19 cellular contexts compared by ENCODE assay signal in genomic region chr12:32183646-32184045, GRCh38.
DNase-seq lines count a peak whose midpoint lies in the region; FAIRE-seq and TF ChIP-seq lines count a peak whose summit lies in the region.
"Had no signal": no experiment of that assay in that cellular context is flagged by ENCODE, and none has a peak within 500 bp of the region (broad histone marks: within the 10 kb centered on the region; RNA-seq: fewer than 3 reads in every experiment).

No MANE protein-coding gene starts in this region.

- H3K9me3 ChIP-seq in H1 (ENCODE audit: insufficient read depth in 2 of 2, low read depth in 1 of 2, low read length in 1 of 2) = no peaks in the 10 kb centered on the region
- H3K9me3 ChIP-seq in trophoblast cell (ENCODE audit: insufficient read depth, low read depth, low read length) = no peaks in the 10 kb centered on the region
- H3K9me3 ChIP-seq in spleen = no peaks in the 10 kb centered on the region
- H3K9me3 ChIP-seq: esophagus muscularis mucosa had no signal

- no peak overlapping the region for H3K56ac ChIP-seq in H1 (replicated peaks; ENCODE audit: insufficient read length, low read depth, low read length)

- H4K91ac ChIP-seq in H1 (replicated peaks; ENCODE audit: insufficient read length, low read length) = no peak overlapping the region
- H4K91ac ChIP-seq in trophoblast cell (ENCODE audit: low read depth, low read length) = no peak overlapping the region

- H2BK15ac ChIP-seq in H1 (ENCODE audit: low read length) = no peak overlapping the region

- H2AFZ ChIP-seq in H1 (ENCODE audit: low read length) (no peak overlapping the region), trophoblast cell (ENCODE audit: insufficient read depth, low read length, poor library complexity) (no peak overlapping the region)

- H3K4me1 ChIP-seq in H1 (replicated peaks in 1 of 4; ENCODE audit: control insufficient read depth in 3 of 4, insufficient read depth in 4 of 4, low read length in 3 of 4) (peaks cover 0 to 4% (median under 1%) of the 10 kb centered on the region in 4 experiments; a peak in 3 of 7 replicates), trophoblast cell (ENCODE audit: control insufficient read depth in 1 of 2, insufficient read depth in 2 of 2, low read length in 2 of 2) (peaks cover 4% of the 10 kb centered on the region in 2 experiments), spleen (no peaks in the 10 kb centered on the region)

- WGBS in H1 (ENCODE audit: extremely low coverage in 1 of 2, insufficient coverage in 1 of 2, insufficient read length in 1 of 2, insufficient replicate concordance in 2 of 2, low coverage in 1 of 2, low lambda C conversion rate in 2 of 2, missing lambda C conversion rate in 1 of 2), 2 experiments = 100% methylated on average over 1 of the region's 1 CpG; no CpG with 5 or more reads in 1 of the 2 experiments
- no CpG with 5 or more reads among the region's 1 CpG for WGBS in trophoblast cell (ENCODE audit: extremely low coverage, insufficient coverage, insufficient read length)
- 80 to 100% (median 100%) methylated on average over 1 of the region's 1 CpG for WGBS in spleen, 5 donors

- H3K9ac ChIP-seq in H1 (replicated peaks in 1 of 4; ENCODE audit: extremely low read depth in 1 of 4, low read depth in 3 of 4, low read length in 3 of 4) = no peak overlapping the region
- H3K9ac ChIP-seq in trophoblast cell (ENCODE audit: low read length) = no peak overlapping the region

- H3K27ac ChIP-seq in H1 (ENCODE audit: low read depth, low read length) = no peak overlapping the region
- H3K27ac ChIP-seq in trophoblast cell (ENCODE audit: low read depth, low read length) = no peak overlapping the region
- no peak overlapping the region for H3K27ac ChIP-seq in substantia nigra (ENCODE audit: low read depth, low read length, poor library complexity, severe bottlenecking)
- H3K27ac ChIP-seq in spleen = no peak overlapping the region
- H3K27ac ChIP-seq: esophagus muscularis mucosa had no signal

- TF ChIP-seq POLR2A in H1 (IDR thresholded peaks at IDR 0.05; ENCODE audit: control extremely low read depth in 1 of 2, low read depth in 2 of 2, low read length in 2 of 2) = no peak
- TF ChIP-seq POLR2A in spleen (IDR thresholded peaks at IDR 0.05) = no peak

- H2BK5ac ChIP-seq in H1 (ENCODE audit: low read depth, low read length) = no peak overlapping the region
- H2BK5ac ChIP-seq in trophoblast cell (ENCODE audit: low read depth, low read length, poor library complexity) = no peak overlapping the region

- peaks cover 0 to 23% of the 10 kb centered on the region in 2 experiments; a peak in 2 of 4 replicates for H3K79me2 ChIP-seq in H1 (ENCODE audit: control insufficient read depth in 1 of 2, insufficient read depth in 2 of 2, low read length in 2 of 2)
- no peaks in the 10 kb centered on the region for H3K79me2 ChIP-seq in trophoblast cell (ENCODE audit: control insufficient read depth, insufficient read depth, low read length, poor library complexity)

- POLR2A ChIA-PET in H1 (lab: Charles Lee; ENCODE audit: partially characterized antibody) = interaction anchor here (1.4 kb wide), 1 partner anchor 16 kb away, joined by 3 read pairs; no protein-coding TSS in a partner anchor

- TF ChIP-seq RAD21 in H1 (IDR thresholded peaks at IDR 0.05 in 1 of 2, conservative IDR thresholded peaks at IDR 0.05 in 1 of 2; ENCODE audit: low read depth in 2 of 2, low read length in 2 of 2) = no peak

- no peak for FAIRE-seq in H1 (lab: Jason Lieb, UNC)

- H3K23ac ChIP-seq in H1 (ENCODE audit: insufficient read length) (no peak overlapping the region), trophoblast cell (ENCODE audit: low read length) (no peak overlapping the region)

- TF ChIP-seq EP300 in H1 (IDR thresholded peaks at IDR 0.05; ENCODE audit: borderline replicate concordance in 1 of 2, low read depth in 2 of 2, low read length in 2 of 2) = no peak

- intact Hi-C loops in spleen (cut with DNase I; ENCODE audit: low total_unique reads) = no loop called here

- H2BK12ac ChIP-seq in H1 (ENCODE audit: low read depth, low read length) = no peak overlapping the region
- H2BK12ac ChIP-seq in trophoblast cell (ENCODE audit: low read length) = no peak overlapping the region

- H3K4me3 ChIP-seq in H1 (ENCODE audit: extremely low read depth in 1 of 4, insufficient read depth in 2 of 4, low read depth in 3 of 4, low read length in 4 of 4) (no peak overlapping the region), trophoblast cell (ENCODE audit: low read depth, low read length) (no peak overlapping the region), spleen (no peak overlapping the region)
- H3K4me3 ChIP-seq: esophagus muscularis mucosa had no signal

- no peak overlapping the region for H4K5ac ChIP-seq in H1 (ENCODE audit: insufficient read length, low read depth, low read length)

- H2BK120ac ChIP-seq in H1 (replicated peaks; ENCODE audit: low read depth, low read length) (no peak overlapping the region), trophoblast cell (ENCODE audit: insufficient read depth, low read length, poor library complexity) (no peak overlapping the region)

- H3K14ac ChIP-seq in H1 (ENCODE audit: insufficient read length) (no peak overlapping the region), trophoblast cell (ENCODE audit: low read length) (no peak overlapping the region)

- H4K12ac ChIP-seq in trophoblast cell (ENCODE audit: low read depth, low read length) = no peak overlapping the region

- H3K79me1 ChIP-seq in H1 (ENCODE audit: low read depth, low read length) (no peaks in the 10 kb centered on the region), trophoblast cell (ENCODE audit: low read length) (no peaks in the 10 kb centered on the region)

- TF ChIP-seq CTCF in H1 (IDR thresholded peaks at IDR 0.05; ENCODE audit: control extremely low read depth in 1 of 3, insufficient read depth in 1 of 3, low read depth in 1 of 3, low read length in 3 of 3) = no peak
- no peak for TF ChIP-seq CTCF in spleen (IDR thresholded peaks at IDR 0.05 in 8 of 11, conservative IDR thresholded peaks at IDR 0.05 in 3 of 11)

- H3K18ac ChIP-seq in H1 (ENCODE audit: extremely low read depth, low read length) (no peak overlapping the region), trophoblast cell (ENCODE audit: low read length) (no peak overlapping the region)

- no peaks in the 10 kb centered on the region for H3K23me2 ChIP-seq in H1 (ENCODE audit: low read depth, low read length)

- no peak overlapping the region for H2BK20ac ChIP-seq in H1 (ENCODE audit: low read length)

- H3K4me2 ChIP-seq in H1 (ENCODE audit: insufficient read depth in 1 of 2, low read depth in 2 of 2, low read length in 2 of 2) (no peak overlapping the region), trophoblast cell (ENCODE audit: low read length) (no peak overlapping the region)

- H4K8ac ChIP-seq in H1 (ENCODE audit: extremely low read depth, insufficient read depth, low read length) (no peak overlapping the region), trophoblast cell (ENCODE audit: low read depth, low read length) (no peak overlapping the region)

- H3K4ac ChIP-seq in H1 (replicated peaks; ENCODE audit: insufficient read length, low read depth, low read length) = no peak overlapping the region
- H3K4ac ChIP-seq in trophoblast cell (ENCODE audit: low read depth, low read length) = no peak overlapping the region

- peaks cover 0 to 9% (median under 1%) of the 10 kb centered on the region in 4 experiments; a peak in 2 of 8 replicates for H3K36me3 ChIP-seq in H1 (ENCODE audit: control insufficient read depth in 2 of 4, insufficient read depth in 4 of 4, low read length in 3 of 4)
- H3K36me3 ChIP-seq in trophoblast cell (ENCODE audit: control insufficient read depth in 1 of 2, insufficient read depth in 2 of 2, low read length in 2 of 2) = no peaks in the 10 kb centered on the region
- H3K36me3 ChIP-seq in spleen = peaks cover 0 to 12% (median 0%) of the 10 kb centered on the region in 6 donors
- H3K36me3 ChIP-seq: esophagus muscularis mucosa had no signal

- CTCF ChIA-PET in H1 (lab: Charles Lee; ENCODE audit: partially characterized antibody) = interaction anchor here (0.9 kb wide), 1 partner anchor 251 kb away, joined by 5 read pairs; no protein-coding TSS in a partner anchor

- H3K27me3 ChIP-seq in H1 (replicated peaks in 1 of 4; ENCODE audit: control insufficient read depth in 3 of 4, extremely low read depth in 1 of 4, insufficient read depth in 3 of 4, low read length in 3 of 4) (no peaks in the 10 kb centered on the region), trophoblast cell (ENCODE audit: insufficient read depth, low read length) (no peaks in the 10 kb centered on the region), spleen (replicated peaks in 1 of 7) (no peaks in the 10 kb centered on the region)
- H3K27me3 ChIP-seq: esophagus muscularis mucosa had no signal

- no peaks in the 10 kb centered on the region for H4K20me1 ChIP-seq in H1 (replicated peaks in 1 of 2; ENCODE audit: control insufficient read depth in 1 of 2, insufficient read depth in 2 of 2, low read length in 2 of 2)

- H2AK5ac ChIP-seq in H1 (ENCODE audit: low read depth, low read length) (no peak overlapping the region), trophoblast cell (ENCODE audit: low read length) (no peak overlapping the region)

- DNase-seq in ELF-1 (ENCODE audit: low read depth, low spot score) (peak; percentile 77), M059J (ENCODE audit: low read depth) (peak; percentile 86), H1 (ENCODE audit: low read depth in 1 of 2, low spot score in 2 of 2) (peak in 1 of 2 experiments; percentile 38), trophoblast cell (peak; percentile 14 to 44), substantia nigra (lab: John Stamatoyannopoulos, UW) (no peak), spleen (no peak), inferior parietal cortex (ENCODE audit: extremely low spot score) (no peak)
- DNase-seq: activated CD4-positive, alpha-beta T cell treated with anti-CD3 and anti-CD28 coated beads, Interleukin-2, amount 50 U/mL, for 48 hours; effector CD4-positive, alpha-beta T cell; KBM-7; left ventricle myocardium superior; MV-4-11; NCI-H2081; NCI-H510A treated with DMSO at 0.1 percent for 48 hours; right cardiac atrium; SHP77; stimulated activated naive B cell treated with anti-CD40 and anti-IgM and Interleukin-4, amounts not matched to agents 10 μg/mL and 1 μg/mL and 100 μg/mL, for 72 hours; T-helper 1 cell had no signal

TF ChIP-seq in H1, 55 proteins besides CTCF, POLR2A, EP300 and RAD21:
- TF ChIP-seq SRF (IDR thresholded peaks at IDR 0.05; ENCODE audit: low read depth, low read length) (peak; percentile 14; the same call in 1 of the 2 replicates), ATF3 (IDR thresholded peaks at IDR 0.05; ENCODE audit: insufficient read depth, low read depth, low read length) (no peak), TCF12 (IDR thresholded peaks at IDR 0.05; ENCODE audit: low read depth, low read length) (no peak), SIN3A (conservative IDR thresholded peaks at IDR 0.05 in 1 of 2, IDR thresholded peaks at IDR 0.05 in 1 of 2; ENCODE audit: low read depth in 1 of 2, low read length in 2 of 2) (no peak)

Comparison
In these comparisons a context has a peak if more than half of its experiments do, and no peak if none do; other contexts are left out.
1. DNase-seq: peak in ELF-1 (single experiment), M059J (single experiment) and trophoblast cell (2 of 2); none in substantia nigra (0 of 49), spleen (single experiment) and inferior parietal cortex (single experiment).